1 cellular context compared by ENCODE assay signal in genomic region chr5:56152437-56152836, GRCh38.
A peak's percentile ranks its signal among the peaks of the same experiment; 100 is the strongest.
TF ChIP-seq lines count a peak whose summit lies in the region.

No MANE protein-coding gene starts in this region.

TF ChIP-seq in GM12878, 131 proteins besides CTCF, POLR2A, EP300 and RAD21 (continued from another document):
- TF ChIP-seq E2F4 (IDR thresholded peaks at IDR 0.05; ENCODE audit: low read depth, low read length) (no peak), NFXL1 (IDR thresholded peaks at IDR 0.05; ENCODE audit: borderline replicate concordance) (no peak), PML (IDR thresholded peaks at IDR 0.05; ENCODE audit: low read length) (no peak), HDGF (IDR thresholded peaks at IDR 0.05) (no peak), ATF7 (IDR thresholded peaks at IDR 0.05; ENCODE audit: low read depth) (peak; percentile 68), BMI1 (IDR thresholded peaks at IDR 0.05; ENCODE audit: borderline replicate concordance) (peak; percentile 64; the same call in 1 of the 2 replicates), IRF4 (IDR thresholded peaks at IDR 0.05; ENCODE audit: low read depth, low read length) (no peak), NR2F1 (conservative IDR thresholded peaks at IDR 0.05) (peak; percentile 67), CBFB (IDR thresholded peaks at IDR 0.05; ENCODE audit: low read depth) (no peak), BCL11A (IDR thresholded peaks at IDR 0.05; ENCODE audit: low read depth, low read length) (peak; percentile 17; the same call in 1 of the 2 replicates), MYB (IDR thresholded peaks at IDR 0.05; ENCODE audit: borderline replicate concordance, low read depth, low read length) (no peak), ZBTB40 (IDR thresholded peaks at IDR 0.05; ENCODE audit: borderline replicate concordance) (no peak), TCF12 (IDR thresholded peaks at IDR 0.05; ENCODE audit: low read depth, low read length) (no peak), BHLHE40 (IDR thresholded peaks at IDR 0.05; ENCODE audit: borderline replicate concordance in 1 of 2, low read depth in 2 of 2, low read length in 1 of 2) (peak in 1 of 2 experiments; percentile 54; a peak in 2 of 4 replicates), JUNB (IDR thresholded peaks at IDR 0.05) (no peak), SMC3 (IDR thresholded peaks at IDR 0.05; ENCODE audit: borderline replicate concordance, low read length) (no peak), RCOR1 (conservative IDR thresholded peaks at IDR 0.05; ENCODE audit: low read depth, low read length) (no peak), KLF5 (IDR thresholded peaks at IDR 0.05; ENCODE audit: partially characterized antibody) (no peak), STAT3 (IDR thresholded peaks at IDR 0.05; ENCODE audit: low read depth, low read length) (no peak), CHD4 (IDR thresholded peaks at IDR 0.05) (no peak), NRF1 (conservative IDR thresholded peaks at IDR 0.05; ENCODE audit: low read depth, low read length) (no peak), ETV6 (conservative IDR thresholded peaks at IDR 0.05 in 1 of 2, IDR thresholded peaks at IDR 0.05 in 1 of 2; ENCODE audit: borderline replicate concordance in 1 of 2, low read depth in 1 of 2) (no peak), ZNF384 (IDR thresholded peaks at IDR 0.05; ENCODE audit: borderline replicate concordance, low read depth, low read length) (peak; percentile 66; the same call in 1 of the 2 replicates), ESRRA (IDR thresholded peaks at IDR 0.05; ENCODE audit: low read length) (no peak), FOXM1 (IDR thresholded peaks at IDR 0.05; ENCODE audit: low read depth, low read length) (no peak), MTA2 (IDR thresholded peaks at IDR 0.05; ENCODE audit: low read depth) (peak; percentile 97), POLR2AphosphoS5 (IDR thresholded peaks at IDR 0.05; ENCODE audit: low read length) (no peak), IRF5 (IDR thresholded peaks at IDR 0.05; ENCODE audit: borderline replicate concordance) (no peak), IKZF1 (conservative IDR thresholded peaks at IDR 0.05) (peak; percentile 88), IKZF2 (IDR thresholded peaks at IDR 0.05) (peak; percentile 95 to 96), NKRF (conservative IDR thresholded peaks at IDR 0.05) (no peak), NBN (IDR thresholded peaks at IDR 0.05) (peak; percentile 57; the same call in 1 of the 2 replicates), NFIC (IDR thresholded peaks at IDR 0.05; ENCODE audit: low read depth, low read length) (no peak), ZNF217 (IDR thresholded peaks at IDR 0.05) (peak; percentile 89), ZNF687 (IDR thresholded peaks at IDR 0.05) (peak; percentile 47; the same call in 1 of the 2 replicates)
